Comparison of ENCODE assay signal across 8 cellular contexts in the genomic region with DNA sequence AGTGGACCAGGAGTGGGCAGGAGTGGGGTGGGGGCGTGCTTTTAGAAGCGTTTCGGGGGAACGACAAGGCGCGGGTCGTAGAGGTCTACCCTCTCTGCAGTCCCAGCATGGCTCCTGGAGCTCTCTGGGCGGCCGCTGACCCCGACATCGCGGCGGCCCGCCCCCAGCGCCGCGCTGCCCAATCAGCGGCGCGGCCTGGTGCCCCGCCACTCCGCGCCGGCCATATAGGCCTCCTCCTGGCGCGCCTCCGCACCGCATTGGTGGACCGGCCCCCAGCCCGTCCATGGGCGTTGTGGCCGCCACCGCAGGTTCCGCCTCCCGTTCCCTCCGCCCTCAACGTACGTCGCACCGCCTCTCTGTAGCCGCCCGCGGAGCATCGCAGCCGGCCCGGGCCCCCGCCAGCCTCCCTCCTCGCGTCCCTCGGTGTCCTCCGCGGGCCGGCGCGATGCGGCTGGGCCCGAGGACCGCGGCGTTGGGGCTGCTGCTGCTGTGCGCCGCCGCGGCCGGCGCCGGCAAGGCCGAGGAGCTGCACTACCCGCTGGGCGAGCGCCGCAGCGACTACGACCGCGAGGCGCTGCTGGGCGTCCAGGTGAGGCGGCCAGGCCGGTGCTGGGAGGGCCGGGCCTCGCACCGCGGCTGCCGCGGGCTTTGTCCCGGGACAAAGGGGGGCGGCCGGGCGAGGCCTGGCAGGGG. TPM values are rescaled to one million over a fixed set of nuclear protein-coding genes. Genes with fewer than 3 reads are reported as not detected.
DNase-seq lines count a peak whose midpoint lies in the region; ATAC-seq and TF ChIP-seq lines count a peak whose summit lies in the region.

RCN2 (plus strand) TSS at position 353 of the 693 bp plus-strand sequence; CDS start at position 446, 93 bp downstream.

- ATAC-seq in HG03175 (IDR thresholded peaks at IDR 0.05; ENCODE audit: unreplicated experiment) = peak; percentile 99

- no peaks in the 10 kb centered on the region for H4K20me1 ChIP-seq in mammary epithelial cell (ENCODE audit: insufficient read depth, low read length)

- H3K27me3 ChIP-seq in mammary epithelial cell (ENCODE audit: insufficient read depth, low read length) (no peaks in the 10 kb centered on the region), iPS-20b (ENCODE audit: insufficient read depth, low read length) (no peaks in the 10 kb centered on the region)

- intact Hi-C loops in mammary epithelial cell (cut with micrococcal nuclease) = loop anchor here (1.0 to 2.0 kb wide), 2 partner anchors 27 to 746 kb away; partner anchors contain the start of gene SCAPER

- in situ Hi-C loops in GM18951 (cut with MboI; ENCODE audit: low sequenced_read_pairs, unreplicated experiment) (no loop called here), mammary epithelial cell (cut with MboI; ENCODE audit: low sequenced_read_pairs in 2 of 2) (no loop called here)

- peak within 1 kb of the TSS; percentile 96 for H2AFZ ChIP-seq in mammary epithelial cell (ENCODE audit: low read depth, low read length)

- H3K79me2 ChIP-seq in mammary epithelial cell (ENCODE audit: insufficient read depth, low read length) = peaks cover 20% of the 10 kb centered on the region

- CTCF ChIA-PET in mammary epithelial cell (lab: Charles Lee; ENCODE audit: low non-redundant PET) = interaction anchor here (0.6 kb wide), 1 partner anchor 187 kb away, joined by 7 read pairs; no protein-coding TSS in a partner anchor

- DNase-seq in AG08396 (ENCODE audit: low spot score) (peak; percentile 98), NCI-H2227 treated with DMSO at 0.1 percent for 48 hours (lab: John Stamatoyannopoulos, UW) (peak; percentile 85), mammary epithelial cell (peak; percentile 94)

- H3K36me3 ChIP-seq in mammary epithelial cell (ENCODE audit: insufficient read depth, low read length) = peaks cover 3% of the 10 kb centered on the region
- peaks cover 42% of the 10 kb centered on the region for H3K36me3 ChIP-seq in iPS-20b (ENCODE audit: insufficient read depth, low read depth, low read length)

- H3K4me3 ChIP-seq in WI38 (ENCODE audit: low read depth, low read length) = peak within 1 kb of the TSS; percentile 84
- H3K4me3 ChIP-seq in mammary epithelial cell (replicated peaks in 1 of 3; ENCODE audit: insufficient read depth in 1 of 3, low read depth in 2 of 3, low read length in 3 of 3) = peak within 1 kb of the TSS; percentile 67 to 77 (median 73)
- H3K4me3 ChIP-seq in iPS-20b (ENCODE audit: low read length) = peak within 1 kb of the TSS; percentile 97
- peak within 1 kb of the TSS; percentile 60 to 93 (median 69) for H3K4me3 ChIP-seq in skin epidermis

- H3K9me3 ChIP-seq in mammary epithelial cell (replicated peaks; ENCODE audit: insufficient read depth, low read length) (no peaks in the 10 kb centered on the region), iPS-20b (ENCODE audit: insufficient read depth, low read depth, low read length) (no peaks in the 10 kb centered on the region)

- peak; percentile 95 for TF ChIP-seq POLR2A in GM18951 (IDR thresholded peaks at IDR 0.05; ENCODE audit: extremely low read depth, insufficient read depth, insufficient read length)

- H3K4me1 ChIP-seq in mammary epithelial cell (ENCODE audit: insufficient read depth, low read length) (no peaks in the 10 kb centered on the region), iPS-20b (ENCODE audit: insufficient read depth, low read length) (peaks cover 9% of the 10 kb centered on the region; the same call in 1 of the 2 replicates)

- H3K27ac ChIP-seq in mammary epithelial cell (ENCODE audit: insufficient read depth, low read depth, low read length) (peak within 1 kb of the TSS; percentile 37), iPS-20b (ENCODE audit: low read length) (peak within 1 kb of the TSS; percentile 92), skin epidermis (peak within 1 kb of the TSS; percentile 30 to 90 (median 81))

- WGBS in mammary epithelial cell (ENCODE audit: low coverage, missing lambda C conversion rate) = 3% methylated on average over 7 of the region's 90 CpGs

- H3K9ac ChIP-seq in mammary epithelial cell (ENCODE audit: insufficient read depth, low read length) = peak within 1 kb of the TSS; percentile 64
- peak within 1 kb of the TSS; percentile 97 for H3K9ac ChIP-seq in iPS-20b (ENCODE audit: low read depth, low read length)

- TF ChIP-seq CTCF in WI38 (IDR thresholded peaks at IDR 0.05; ENCODE audit: low read depth, low read length) (no peak), mammary epithelial cell (conservative IDR thresholded peaks at IDR 0.05 in 1 of 2, IDR thresholded peaks at IDR 0.05 in 1 of 2; ENCODE audit: extremely low read depth in 1 of 2, insufficient read depth in 1 of 2, low read depth in 1 of 2, low read length in 2 of 2) (no peak)

- H3K4me2 ChIP-seq in mammary epithelial cell (ENCODE audit: insufficient read depth, low read depth, low read length) = peak within 1 kb of the TSS; percentile 79

- dilution Hi-C loops in mammary epithelial cell (cut with HindIII; ENCODE audit: low sequenced_read_pairs) = no loop called here

- no TSS peak for BruUV-seq in mammary epithelial cell (replicated peaks; lab: Mats Ljungman, UMichigan)

RNA-seq across cellular contexts. Expression of gene RCN2, which starts in this region (rescaled TPM):
- 10 to 100 TPM; 47.0 to 51.3 TPM for total RNA-seq in mammary epithelial cell
- polyA plus RNA-seq in mammary epithelial cell = 35.5 TPM
- polyA minus RNA-seq in mammary epithelial cell = 5.1 TPM

Comparison
In these comparisons a context has a peak if more than half of its experiments do, and no peak if none do; other contexts are left out.
1. Peak in every context shown above with its lines: DNase-seq, ATAC-seq, H3K4me3 ChIP-seq and H3K27ac ChIP-seq.
2. H3K27ac ChIP-seq: peak in every context shown above with its lines; median percentile 92 in iPS-20b; 81 in skin epidermis; 37 in mammary epithelial cell.